16 cellular contexts compared by ENCODE assay signal in genomic region chr3:53730565-53730964, GRCh38.
A peak's percentile ranks its signal among the peaks of the same experiment; 100 is the strongest.
DNase-seq lines count a peak whose midpoint lies in the region; ATAC-seq and TF ChIP-seq lines count a peak whose summit lies in the region.
"Had no signal": no experiment of that assay in that cellular context is flagged by ENCODE, and none has a peak within 500 bp of the region (broad histone marks: within the 10 kb centered on the region; RNA-seq: fewer than 3 reads in every experiment).

No MANE protein-coding gene starts in this region.

- H3K9me3 ChIP-seq in testis (no peaks in the 10 kb centered on the region), T-helper 17 cell (ENCODE audit: control insufficient read depth, low read length, poor library complexity, severe bottlenecking) (no peaks in the 10 kb centered on the region)
- H3K9me3 ChIP-seq: A549, ascending aorta, upper lobe of left lung had no signal

- WGBS in testis, 2 donors = 31 to 41% methylated on average over 8 of the region's 8 CpGs

- H3K4me3 ChIP-seq in brain microvascular endothelial cell (ENCODE audit: low read depth, low read length) = no peak overlapping the region
- no peak overlapping the region for H3K4me3 ChIP-seq in testis
- H3K4me3 ChIP-seq: A549, upper lobe of left lung had no signal

- intact Hi-C loops in testis (cut with DNase I; ENCODE audit: low total_unique reads) = no loop called here

- H3K4me1 Mint-ChIP-seq in T-helper 17 cell = peaks cover 9% of the 10 kb centered on the region
- H3K4me1 Mint-ChIP-seq: activated CD4-positive, alpha-beta T cell treated with anti-CD3 and anti-CD28 coated beads for 36 hours had no signal

- H3K27me3 ChIP-seq in brain microvascular endothelial cell (replicated peaks) = no peaks in the 10 kb centered on the region
- H3K27me3 ChIP-seq in testis = no peaks in the 10 kb centered on the region
- H3K27me3 ChIP-seq: ascending aorta, upper lobe of left lung had no signal

- ATAC-seq in HG02610 (IDR thresholded peaks at IDR 0.05; ENCODE audit: unreplicated experiment) = no peak
- ATAC-seq in T-helper 17 cell = no peak
- ATAC-seq: A549; activated CD4-positive, alpha-beta T cell treated with anti-CD3 and anti-CD28 coated beads for 36 hours; HepG2 had no signal

- no peaks in the 10 kb centered on the region for H3K4me1 ChIP-seq in testis
- H3K4me1 ChIP-seq: A549, upper lobe of left lung had no signal

- H3K36me3 ChIP-seq in brain microvascular endothelial cell (replicated peaks) (no peaks in the 10 kb centered on the region), testis (ENCODE audit: low read depth, missing control alignments) (no peaks in the 10 kb centered on the region)
- H3K36me3 ChIP-seq: ascending aorta had no signal

- H3K36me3 Mint-ChIP-seq in T-helper 17 cell (ENCODE audit: low read depth) = no peaks in the 10 kb centered on the region

- peak; percentile 4 for DNase-seq in NCI-H748 (lab: John Stamatoyannopoulos, UW; ENCODE audit: unreplicated experiment)
- no peak for DNase-seq in NCI-H748 treated with DMSO at 0.1 percent for 48 hours (lab: John Stamatoyannopoulos, UW)
- DNase-seq in brain microvascular endothelial cell = peak; percentile 6
- peak; percentile 70 for DNase-seq in inferior parietal cortex (ENCODE audit: extremely low spot score)
- DNase-seq in testis = peak; percentile 67
- DNase-seq in T-helper 17 cell = no peak
- no peak for DNase-seq in SW480 (ENCODE audit: low spot score)
- DNase-seq: activated CD4-positive, alpha-beta T cell treated with anti-CD3 and anti-CD28 coated beads for 36 hours; DND-41; T-helper 1 cell; upper lobe of left lung had no signal

- in situ Hi-C loops in brain microvascular endothelial cell (cut with HindIII; ENCODE audit: low pct_ligation_motif_present, low sequenced_read_pairs) = no loop called here

- no peak overlapping the region for H3K27ac Mint-ChIP-seq in T-helper 17 cell
- H3K27ac Mint-ChIP-seq: activated CD4-positive, alpha-beta T cell treated with anti-CD3 and anti-CD28 coated beads for 36 hours; activated T-helper 1 cell treated with anti-CD3 and anti-CD28 coated beads, Interleukin-12 subunit alpha, Interleukin-12 subunit beta, Interleukin-2, Interleukin-4 antibody, amounts not matched to agents 30 ng/mL and 10 ng/mL and 1 ng/mL, durations not matched to agents 14 hours and 24 hours and 36 hours had no signal

- peaks cover 43% of the 10 kb centered on the region for H3K27me3 Mint-ChIP-seq in T-helper 17 cell

- H3K27ac ChIP-seq in brain microvascular endothelial cell (no peak overlapping the region), testis (no peak overlapping the region)
- H3K27ac ChIP-seq: A549, ascending aorta, upper lobe of left lung had no signal

- TF ChIP-seq POLR2A in testis (IDR thresholded peaks at IDR 0.05) = no peak

- no peak overlapping the region for H3K4me3 Mint-ChIP-seq in T-helper 17 cell
- H3K4me3 Mint-ChIP-seq: activated CD4-positive, alpha-beta T cell treated with anti-CD3 and anti-CD28 coated beads for 36 hours; activated T-helper 1 cell treated with anti-CD3 and anti-CD28 coated beads, Interleukin-12 subunit alpha, Interleukin-12 subunit beta, Interleukin-2, Interleukin-4 antibody, amounts not matched to agents 30 ng/mL and 10 ng/mL and 1 ng/mL, durations not matched to agents 14 hours and 24 hours and 36 hours had no signal

- TF ChIP-seq CTCF in brain microvascular endothelial cell (IDR thresholded peaks at IDR 0.05; ENCODE audit: low read depth, low read length, missing control alignments) = no peak
- TF ChIP-seq CTCF in testis (IDR thresholded peaks at IDR 0.05) = no peak

Comparison
In these comparisons a context has a peak if more than half of its experiments do, and no peak if none do; other contexts are left out.
1. DNase-seq: peak in NCI-H748 (single experiment), brain microvascular endothelial cell (single experiment), inferior parietal cortex (single experiment) and testis (single experiment); none in NCI-H748 treated with DMSO at 0.1 percent for 48 hours (single experiment), T-helper 17 cell (0 of 3) and SW480 (single experiment).